ENCODE assay signal across 21 cellular contexts in the genomic region with DNA sequence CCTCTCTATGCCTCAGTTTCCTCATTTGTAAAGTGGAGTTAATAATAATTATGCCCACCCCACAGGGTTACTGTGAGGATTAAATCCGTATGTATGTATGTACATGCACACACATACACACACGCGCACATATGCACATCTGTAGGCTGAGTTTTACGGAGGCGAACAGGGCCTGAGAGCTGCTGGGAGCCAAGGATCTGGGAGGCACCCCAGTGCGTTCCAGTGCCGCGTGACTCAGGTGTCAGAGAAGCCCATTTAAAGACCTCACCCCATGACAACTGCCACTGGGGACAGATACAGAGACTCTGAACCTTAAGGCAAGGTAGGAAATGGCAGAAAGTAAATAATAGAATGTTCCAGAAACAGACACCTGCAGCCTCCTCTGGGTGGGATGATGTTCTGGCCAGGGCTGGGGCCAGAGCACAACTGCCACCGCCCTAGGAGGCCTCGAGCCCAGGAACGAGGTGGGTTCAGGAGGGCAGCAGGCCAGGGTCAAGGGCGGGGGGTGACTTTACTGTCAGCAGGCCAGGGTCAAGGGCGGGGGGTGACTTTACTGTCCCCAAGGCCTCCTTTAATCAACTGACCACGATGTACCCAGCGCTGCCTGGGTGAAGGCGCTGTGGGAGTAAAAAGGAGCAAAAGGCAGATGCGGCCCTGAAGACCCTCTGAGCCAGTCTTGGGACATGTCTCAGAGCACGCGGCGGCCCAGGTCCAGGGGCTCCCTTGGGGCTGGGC. TPM values are rescaled to one million over a fixed set of nuclear protein-coding genes. Genes with fewer than 3 reads are reported as not detected.
DNase-seq lines count a peak whose midpoint lies in the region; ATAC-seq, FAIRE-seq and TF ChIP-seq lines count a peak whose summit lies in the region.
"Had no signal": no experiment of that assay in that cellular context is flagged by ENCODE, and none has a peak within 500 bp of the region (broad histone marks: within the 10 kb centered on the region; RNA-seq: fewer than 3 reads in every experiment).

No MANE protein-coding gene starts in this region.

- H3K9me3 ChIP-seq in left ventricle myocardium inferior (replicated peaks) = no peaks in the 10 kb centered on the region
- no peaks in the 10 kb centered on the region for H3K9me3 ChIP-seq in right atrium auricular region
- H3K9me3 ChIP-seq in kidney (ENCODE audit: control insufficient read depth in 1 of 2, low read length in 2 of 2) = no peaks in the 10 kb centered on the region
- no peaks in the 10 kb centered on the region for H3K9me3 ChIP-seq in neuronal stem cell (replicated peaks in 1 of 2; ENCODE audit: control insufficient read depth in 2 of 2, insufficient read depth in 1 of 2, low read depth in 1 of 2, low read length in 2 of 2)
- no peaks in the 10 kb centered on the region for H3K9me3 ChIP-seq in stomach
- H3K9me3 ChIP-seq in gastroesophageal sphincter = no peaks in the 10 kb centered on the region
- H3K9me3 ChIP-seq: A549, Caco-2 had no signal

- no peak overlapping the region for H2BK15ac ChIP-seq in neuronal stem cell (ENCODE audit: low read length)

- no peak overlapping the region for H4K8ac ChIP-seq in neuronal stem cell (ENCODE audit: low read depth, low read length)

- H3K14ac ChIP-seq in neuronal stem cell (ENCODE audit: low read length) = no peak overlapping the region

- DNase-seq in left ventricle myocardium inferior = no peak
- DNase-seq in right atrium auricular region (ENCODE audit: low spot score) = no peak
- peak; percentile 64 for DNase-seq in kidney
- DNase-seq in neuronal stem cell (ENCODE audit: low spot score) = no peak
- no peak for DNase-seq in stomach
- DNase-seq: Caco-2; CD4-positive, alpha-beta T cell; DMS153; GDM1; GOT3; KG1; MV-4-11; NCI-H1694 treated with DMSO at 0.1 percent for 48 hours; NCI-H748 treated with DMSO at 0.1 percent for 48 hours; NK-92 treated with Interleukin-12 subunit alpha and Interleukin-12 subunit beta, amount 100 ng/mL, for 24 hours; SHP77 treated with DMSO at 0.1 percent for 48 hours had no signal

- TF ChIP-seq CTCF in left ventricle myocardium inferior (IDR thresholded peaks at IDR 0.05; ENCODE audit: borderline replicate concordance) (no peak), right atrium auricular region (IDR thresholded peaks at IDR 0.05) (no peak), kidney (IDR thresholded peaks at IDR 0.05; ENCODE audit: borderline replicate concordance, extremely low read depth, insufficient read depth) (no peak), stomach (IDR thresholded peaks at IDR 0.05) (no peak), gastroesophageal sphincter (IDR thresholded peaks at IDR 0.05) (no peak)

- no peak overlapping the region for H2BK12ac ChIP-seq in neuronal stem cell (ENCODE audit: low read length)

- H3K79me1 ChIP-seq in neuronal stem cell (ENCODE audit: low read depth, low read length) = no peaks in the 10 kb centered on the region

- H2AFZ ChIP-seq in neuronal stem cell (ENCODE audit: low read length) = no peak overlapping the region

- ATAC-seq in gastroesophageal sphincter (no peak), GM21528 (IDR thresholded peaks at IDR 0.05; ENCODE audit: low FRiP score, unreplicated experiment) (no peak), GM18498 (IDR thresholded peaks at IDR 0.05; ENCODE audit: unreplicated experiment) (no peak)
- ATAC-seq: A549 had no signal

- peak overlapping the region; percentile 16 for H3K18ac ChIP-seq in neuronal stem cell (ENCODE audit: low read length)

- H3K23ac ChIP-seq in neuronal stem cell (ENCODE audit: low read depth, low read length, poor library complexity) = peak overlapping the region; percentile 44

- H3K4me2 ChIP-seq in neuronal stem cell (ENCODE audit: insufficient read depth, low read length, poor library complexity, severe bottlenecking) = no peak overlapping the region
- H3K4me2 ChIP-seq: A549 had no signal

- no peak for FAIRE-seq in kidney (lab: Jason Lieb, UNC)
- FAIRE-seq: A549, RCC 7860 had no signal

- H3K36me3 ChIP-seq in left ventricle myocardium inferior (no peaks in the 10 kb centered on the region), right atrium auricular region (no peaks in the 10 kb centered on the region), kidney (ENCODE audit: control insufficient read depth in 1 of 2, insufficient read depth in 2 of 2, low read length in 2 of 2) (no peaks in the 10 kb centered on the region), neuronal stem cell (replicated peaks in 1 of 2; ENCODE audit: control insufficient read depth in 2 of 2, insufficient read depth in 2 of 2, low read length in 2 of 2) (no peaks in the 10 kb centered on the region), stomach (no peaks in the 10 kb centered on the region), gastroesophageal sphincter (no peaks in the 10 kb centered on the region)

- H3K4me1 ChIP-seq in left ventricle myocardium inferior (peaks cover 47% of the 10 kb centered on the region), right atrium auricular region (peaks cover 0 to 35% of the 10 kb centered on the region in 2 donors), kidney (ENCODE audit: control insufficient read depth in 1 of 2, insufficient read depth in 1 of 2, low read depth in 1 of 2, low read length in 2 of 2) (peaks cover 18 to 23% of the 10 kb centered on the region in 2 donors), neuronal stem cell (ENCODE audit: control insufficient read depth in 2 of 2, insufficient read depth in 1 of 2, low read depth in 1 of 2, low read length in 2 of 2) (no peaks in the 10 kb centered on the region), stomach (peaks cover 55 to 89% (median 73%) of the 10 kb centered on the region in 4 donors), gastroesophageal sphincter (peaks cover 0 to 46% (median 4%) of the 10 kb centered on the region in 3 donors)
- H3K4me1 ChIP-seq: A549 had no signal

- H3K4me3 ChIP-seq in left ventricle myocardium inferior (no peak overlapping the region), right atrium auricular region (no peak overlapping the region), kidney (ENCODE audit: low read length in 2 of 2) (no peak overlapping the region), neuronal stem cell (ENCODE audit: low read length in 2 of 2) (no peak overlapping the region), stomach (no peak overlapping the region), gastroesophageal sphincter (no peak overlapping the region)
- H3K4me3 ChIP-seq: A549 had no signal

- no peak overlapping the region for H4K91ac ChIP-seq in neuronal stem cell (ENCODE audit: low read depth, low read length, poor library complexity)

- H3K4ac ChIP-seq in neuronal stem cell (ENCODE audit: low read length) = no peak overlapping the region

- H3K27me3 ChIP-seq in left ventricle myocardium inferior (ENCODE audit: low read depth) (no peaks in the 10 kb centered on the region), right atrium auricular region (no peaks in the 10 kb centered on the region), neuronal stem cell (ENCODE audit: control insufficient read depth in 3 of 3, insufficient read depth in 3 of 3, low read depth in 1 of 3, low read length in 3 of 3) (peaks cover 0 to 61% (median 0%) of the 10 kb centered on the region in 3 experiments), stomach (no peaks in the 10 kb centered on the region), gastroesophageal sphincter (peaks cover 8% of the 10 kb centered on the region)

- no peak overlapping the region for H2BK120ac ChIP-seq in neuronal stem cell (ENCODE audit: low read depth, low read length)

- H2BK5ac ChIP-seq in neuronal stem cell (ENCODE audit: low read length) = no peak overlapping the region

- peak overlapping the region; percentile 17 for H2AK5ac ChIP-seq in neuronal stem cell (ENCODE audit: low read depth, low read length)

- TF ChIP-seq EP300 in stomach (IDR thresholded peaks at IDR 0.05) (no peak), gastroesophageal sphincter (IDR thresholded peaks at IDR 0.05) (no peak)

- no peak overlapping the region for H3K9ac ChIP-seq in kidney (ENCODE audit: low read length in 2 of 2)
- no peak overlapping the region for H3K9ac ChIP-seq in neuronal stem cell (ENCODE audit: low read depth, low read length, poor library complexity)

- TF ChIP-seq POLR2A in stomach (IDR thresholded peaks at IDR 0.05) (no peak), gastroesophageal sphincter (IDR thresholded peaks at IDR 0.05) (no peak)

- H3K27ac ChIP-seq in left ventricle myocardium inferior (replicated peaks) (peak overlapping the region; percentile 3), right atrium auricular region (no peak overlapping the region), kidney (ENCODE audit: low read depth in 2 of 2, low read length in 2 of 2) (peak overlapping the region; percentile 49 to 80), neuronal stem cell (replicated peaks; ENCODE audit: low read length) (no peak overlapping the region), stomach (peak overlapping the region; percentile 52 to 79 (median 68)), gastroesophageal sphincter (peak overlapping the region in 2 of 4 donors; percentile 31 to 41)
- H3K27ac ChIP-seq: A549 had no signal

- intact Hi-C loops in left ventricle myocardium inferior (cut with micrococcal nuclease) (no loop called here), kidney (cut with DNase I) (no loop called here), stomach (cut with DNase I; ENCODE audit: low total_unique reads) (no loop called here)

- no CpG with 5 or more reads among the region's 20 CpGs for WGBS in neuronal stem cell (ENCODE audit: extremely low coverage in 2 of 2, insufficient read length in 2 of 2, insufficient replicate concordance in 1 of 2), 2 donors
- WGBS in stomach, 5 donors = 84 to 93% (median 88%) methylated on average over 20 of the region's 20 CpGs
- 80 to 88% methylated on average over 3 to 14 of the region's 20 CpGs for WGBS in gastroesophageal sphincter (ENCODE audit: low coverage in 1 of 2), 2 donors

RNA-seq across cellular contexts. Expression of a gene that starts 54.9 kb away (rescaled TPM):
- total RNA-seq in left ventricle myocardium inferior = 130 TPM
- 100 to 1,000 TPM; 133 to 177 TPM for total RNA-seq in right atrium auricular region
- total RNA-seq in kidney = 40.7 TPM
- polyA plus RNA-seq in kidney (ENCODE audit: insufficient read depth, low read depth, low replicate concordance) = 40.9 TPM
- 23.4 TPM for polyA plus RNA-seq in neuronal stem cell (2013, experiment 1 of 2)
- 21.8 TPM for polyA plus RNA-seq in neuronal stem cell (2013, experiment 2 of 2)
- total RNA-seq in stomach = 100 to 1,000 TPM in 1 of 5 donors, 10 to 100 TPM in 4; 56.7 to 302 (median 70.3) TPM
- 10 to 100 TPM; 19.9 to 27.9 (median 26.3) TPM for polyA plus RNA-seq in stomach
- total RNA-seq in gastroesophageal sphincter = 10 to 100 TPM; 48.9 to 89.0 (median 75.7) TPM

Comparison
In these comparisons a context has a peak if more than half of its experiments do, and no peak if none do; other contexts are left out.
1. H3K27ac ChIP-seq: peak in left ventricle myocardium inferior (single experiment), kidney (2 of 2) and stomach (5 of 5); none in right atrium auricular region (0 of 2) and neuronal stem cell (single experiment).